ENCODE assay signal across 23 cellular contexts in the genomic region with DNA sequence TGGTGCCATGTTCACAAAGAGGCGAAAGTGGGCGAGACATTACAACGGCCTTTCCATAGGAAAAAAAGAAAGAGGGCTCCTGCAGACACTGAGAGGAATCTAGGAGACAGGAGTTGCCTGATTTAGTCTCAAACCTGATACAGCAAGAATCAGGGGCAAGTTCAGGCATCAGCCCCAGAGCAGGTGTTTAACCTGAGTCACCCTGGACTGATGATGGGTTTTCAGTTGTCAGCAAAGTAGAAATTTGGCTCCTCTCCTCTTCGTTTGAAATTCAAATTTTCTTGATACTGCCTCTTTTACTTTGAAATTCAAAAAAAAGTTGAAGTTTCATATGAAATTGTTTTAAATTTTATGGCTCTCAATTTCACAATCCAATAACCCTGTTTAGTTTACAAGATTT.
"Had no signal": no experiment of that assay in that cellular context is flagged by ENCODE, and none has a peak within 500 bp of the region (broad histone marks: within the 10 kb centered on the region; RNA-seq: fewer than 3 reads in every experiment).

No MANE protein-coding gene starts in this region.

- H2AFZ ChIP-seq: neural progenitor cell had no signal

- H3K27ac ChIP-seq: body of pancreas, heart right ventricle, lower lobe of right lung, neural progenitor cell, sigmoid colon, stomach, suprapubic skin, transverse colon had no signal

- H3K4me3 Mint-ChIP-seq: activated CD8-positive, alpha-beta T cell treated with anti-CD3 and anti-CD28 coated beads, Interleukin-2, amount 10 ng/mL, durations not matched to agents 7 days and 5 days; activated naive CD4-positive, alpha-beta T cell treated with anti-CD3 and anti-CD28 coated beads, Interleukin-2, amount 50 U/mL, for 24 hours; effector memory CD8-positive, alpha-beta T cell; naive B cell; neural progenitor cell; stimulated activated memory B cell treated with anti-CD40 and anti-IgM and Interleukin-4, amounts not matched to agents 10 μg/mL and 1 μg/mL and 100 μg/mL, for 72 hours had no signal

- DNase-seq: activated CD4-positive, alpha-beta T cell treated with anti-CD3 and anti-CD28 coated beads for 1 hour; activated CD4-positive, alpha-beta T cell treated with anti-CD3 and anti-CD28 coated beads, Interleukin-2, amount 50 U/mL, for 1 hour; activated CD8-positive, alpha-beta T cell treated with anti-CD3 and anti-CD28 coated beads, Interleukin-2, amount 10 ng/mL, durations not matched to agents 7 days and 5 days; activated gamma-delta T cell treated with Interleukin-2 at 50 U/mL for 16 hours; activated T-cell treated with anti-CD3 and anti-CD28 coated beads, Interleukin-2, amount 50 U/mL, for 1 hour; body of pancreas; central memory CD4-positive, alpha-beta T cell; effector memory CD8-positive, alpha-beta T cell; heart right ventricle; lower lobe of right lung; naive B cell; retina; sigmoid colon; stimulated activated CD4-positive, alpha-beta T cell treated with anti-CD3 and anti-CD28 coated beads, Interleukin-15, amount 100 ng/mL, for 24 hours; stomach; transverse colon had no signal

- H3K9ac ChIP-seq: neural progenitor cell had no signal

- H3K4me3 ChIP-seq: body of pancreas, heart right ventricle, lower lobe of right lung, neural progenitor cell, sigmoid colon, smooth muscle cell, stomach, suprapubic skin, transverse colon had no signal

- H3K27me3 ChIP-seq: body of pancreas, heart right ventricle, neural progenitor cell, sigmoid colon, stomach, suprapubic skin, transverse colon had no signal

- H3K4me2 ChIP-seq: smooth muscle cell had no signal

- H3K9me3 ChIP-seq: body of pancreas, heart right ventricle, lower lobe of right lung, sigmoid colon, stomach, suprapubic skin, transverse colon had no signal

- H3K27me3 Mint-ChIP-seq: effector memory CD8-positive, alpha-beta T cell; stimulated activated memory B cell treated with anti-CD40 and anti-IgM and Interleukin-4, amounts not matched to agents 10 μg/mL and 1 μg/mL and 100 μg/mL, for 72 hours had no signal

- H3K36me3 ChIP-seq: heart right ventricle, lower lobe of right lung, neural progenitor cell, sigmoid colon, stomach, suprapubic skin, transverse colon had no signal

- H3K9me3 Mint-ChIP-seq: neural progenitor cell; stimulated activated memory B cell treated with anti-CD40 and anti-IgM and Interleukin-4, amounts not matched to agents 10 μg/mL and 1 μg/mL and 100 μg/mL, for 72 hours had no signal

- H3K4me1 ChIP-seq: body of pancreas, heart right ventricle, lower lobe of right lung, sigmoid colon, stomach, suprapubic skin, transverse colon had no signal

- ATAC-seq: activated CD8-positive, alpha-beta T cell treated with anti-CD3 and anti-CD28 coated beads, Interleukin-2, amount 10 ng/mL, durations not matched to agents 7 days and 5 days; body of pancreas; effector memory CD8-positive, alpha-beta T cell; heart right ventricle; left lobe of liver; lower lobe of right lung; stimulated activated memory B cell treated with anti-CD40 and anti-IgM and Interleukin-4, amounts not matched to agents 10 μg/mL and 1 μg/mL and 100 μg/mL, for 72 hours had no signal

- H3K36me3 Mint-ChIP-seq: activated naive CD4-positive, alpha-beta T cell treated with anti-CD3 and anti-CD28 coated beads, Interleukin-2, amount 50 U/mL, for 24 hours; naive B cell; neural progenitor cell; stimulated activated memory B cell treated with anti-CD40 and anti-IgM and Interleukin-4, amounts not matched to agents 10 μg/mL and 1 μg/mL and 100 μg/mL, for 72 hours had no signal

- H3K4me1 Mint-ChIP-seq: activated naive CD4-positive, alpha-beta T cell treated with anti-CD3 and anti-CD28 coated beads, Interleukin-2, amount 50 U/mL, for 24 hours; naive B cell; stimulated activated memory B cell treated with anti-CD40 and anti-IgM and Interleukin-4, amounts not matched to agents 10 μg/mL and 1 μg/mL and 100 μg/mL, for 72 hours had no signal

- H3K27ac Mint-ChIP-seq: activated CD8-positive, alpha-beta T cell treated with anti-CD3 and anti-CD28 coated beads, Interleukin-2, amount 10 ng/mL, durations not matched to agents 7 days and 5 days; activated naive CD4-positive, alpha-beta T cell treated with anti-CD3 and anti-CD28 coated beads, Interleukin-2, amount 50 U/mL, for 24 hours; effector memory CD8-positive, alpha-beta T cell; naive B cell; neural progenitor cell; progenitor cell of endocrine pancreas; stimulated activated memory B cell treated with anti-CD40 and anti-IgM and Interleukin-4, amounts not matched to agents 10 μg/mL and 1 μg/mL and 100 μg/mL, for 72 hours had no signal
